In the genomic region with DNA sequence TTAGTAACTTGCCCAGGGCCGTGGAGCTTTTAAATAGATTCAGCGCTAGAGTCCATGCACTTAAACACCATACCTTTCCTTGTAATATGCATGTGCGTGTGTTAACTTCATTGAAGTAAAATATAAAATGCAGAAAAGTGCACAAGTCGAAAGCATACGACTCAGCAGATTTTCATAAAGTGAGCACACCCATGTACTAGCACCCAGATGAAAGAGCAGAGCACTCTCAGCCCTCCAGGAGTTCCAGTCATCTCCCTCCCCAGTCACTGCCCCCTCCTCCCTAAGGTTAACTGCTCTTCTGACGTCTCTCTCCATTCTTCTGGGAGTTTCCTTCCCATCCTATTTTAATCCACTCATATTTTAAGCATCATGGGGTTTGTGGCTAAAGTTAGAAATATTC, we compare ENCODE assay signal across 1 cellular context.
TF ChIP-seq lines count a peak whose summit lies in the region.

No MANE protein-coding gene starts in this region.

TF ChIP-seq in H1, 55 proteins besides CTCF, POLR2A, EP300 and RAD21:
- peak; percentile 40; the same call in 1 of the 2 replicates for TF ChIP-seq MAFK (IDR thresholded peaks at IDR 0.05; ENCODE audit: low read depth, low read length)
- TF ChIP-seq, protein P1, sequence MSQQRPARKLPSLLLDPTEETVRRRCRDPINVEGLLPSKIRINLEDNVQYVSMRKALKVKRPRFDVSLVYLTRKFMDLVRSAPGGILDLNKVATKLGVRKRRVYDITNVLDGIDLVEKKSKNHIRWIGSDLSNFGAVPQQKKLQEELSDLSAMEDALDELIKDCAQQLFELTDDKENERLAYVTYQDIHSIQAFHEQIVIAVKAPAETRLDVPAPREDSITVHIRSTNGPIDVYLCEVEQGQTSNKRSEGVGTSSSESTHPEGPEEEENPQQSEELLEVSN (IDR thresholded peaks at IDR 0.05): no peak
- 0 out of 2 replicates have a peak, but pooled peaks have one; percentile 8 for TF ChIP-seq TAF1 (IDR thresholded peaks at IDR 0.05; ENCODE audit: low read depth, low read length)
- TF ChIP-seq KDM4A (IDR thresholded peaks at IDR 0.05; ENCODE audit: low read depth, low read length, severe bottlenecking): no peak
